Comparison of ENCODE assay signal across 23 cellular contexts in the genomic region with DNA sequence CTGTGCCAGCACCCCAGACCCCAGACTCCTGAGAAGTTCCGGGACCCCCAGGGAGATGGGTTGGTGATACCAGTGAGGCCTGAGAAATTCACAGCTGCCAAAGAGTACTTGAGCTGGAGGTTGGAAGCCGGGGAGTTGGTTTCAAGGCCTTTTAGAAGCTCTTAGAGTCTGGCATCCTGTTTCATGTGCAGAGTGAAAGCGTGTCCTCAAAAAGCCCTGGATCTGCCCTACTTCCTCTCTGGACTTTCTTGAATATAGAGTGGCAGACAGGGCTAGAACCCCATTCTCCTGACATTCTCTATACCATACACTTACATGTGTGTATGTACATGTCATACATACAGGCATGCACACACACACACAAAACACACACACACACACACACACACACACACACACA.
"Had no signal": no experiment of that assay in that cellular context is flagged by ENCODE, and none has a peak within 500 bp of the region (broad histone marks: within the 10 kb centered on the region; RNA-seq: fewer than 3 reads in every experiment).

No MANE protein-coding gene starts in this region.

- H3K36me3 Mint-ChIP-seq: activated naive CD4-positive, alpha-beta T cell treated with anti-CD3 and anti-CD28 coated beads, Interleukin-2, amount 50 U/mL, for 24 hours; natural killer cell; T-cell had no signal

- H3K27ac Mint-ChIP-seq: activated naive CD4-positive, alpha-beta T cell treated with anti-CD3 and anti-CD28 coated beads, Interleukin-2, amount 50 U/mL, for 24 hours; natural killer cell; T-cell had no signal

- H3K4me3 Mint-ChIP-seq: activated naive CD4-positive, alpha-beta T cell treated with anti-CD3 and anti-CD28 coated beads, Interleukin-2, amount 50 U/mL, for 24 hours; natural killer cell; T-cell had no signal

- H3K27ac ChIP-seq: adrenal gland, epithelial cell of prostate, neutrophil, parathyroid adenoma, right atrium auricular region, VCaP had no signal

- H3K9me3 ChIP-seq: adrenal gland, neutrophil, right atrium auricular region, transverse colon had no signal

- H3K27me3 Mint-ChIP-seq: activated naive CD4-positive, alpha-beta T cell treated with anti-CD3 and anti-CD28 coated beads, Interleukin-2, amount 50 U/mL, for 24 hours; T-cell had no signal

- ATAC-seq: left lobe of liver, natural killer cell, T-cell had no signal

- H3K4me3 ChIP-seq: adrenal gland, right atrium auricular region, transverse colon had no signal

- DNase-seq: activated CD4-positive, alpha-beta T cell treated with anti-CD3 and anti-CD28 coated beads for 1 hour; activated CD4-positive, alpha-beta T cell treated with anti-CD3 and anti-CD28 coated beads, Interleukin-2, amount 50 U/mL, for 48 hours; activated effector memory CD4-positive, alpha-beta T cell treated with anti-CD3 and anti-CD28 coated beads, Interleukin-2, amount 50 U/mL, for 16 hours; activated T-cell treated with anti-CD3 and anti-CD28 coated beads, Interleukin-2, amount 50 U/mL, for 48 hours; adrenal gland; dermis blood vessel endothelial cell; islet precursor cell; mesenchymal stem cell; natural killer cell; small intestine; stimulated activated CD4-positive, alpha-beta T cell treated with anti-CD3 and anti-CD28 coated beads, Interleukin-4, amount 100 ng/mL, for 24 hours; stimulated activated naive CD4-positive, alpha-beta T cell; substantia nigra; T-cell; T-helper 9 cell; transverse colon had no signal

- H3K4me1 Mint-ChIP-seq: activated naive CD4-positive, alpha-beta T cell treated with anti-CD3 and anti-CD28 coated beads, Interleukin-2, amount 50 U/mL, for 24 hours; natural killer cell had no signal

- H3K27me3 ChIP-seq: adrenal gland, neutrophil, right atrium auricular region, transverse colon had no signal

- H3K36me3 ChIP-seq: adrenal gland, neutrophil, right atrium auricular region, transverse colon had no signal

- H3K9me3 Mint-ChIP-seq: activated naive CD4-positive, alpha-beta T cell treated with anti-CD3 and anti-CD28 coated beads, Interleukin-2, amount 50 U/mL, for 24 hours; natural killer cell; T-cell had no signal

- H3K4me1 ChIP-seq: adrenal gland had no signal
